13 cellular contexts compared by ENCODE assay signal in the genomic region with DNA sequence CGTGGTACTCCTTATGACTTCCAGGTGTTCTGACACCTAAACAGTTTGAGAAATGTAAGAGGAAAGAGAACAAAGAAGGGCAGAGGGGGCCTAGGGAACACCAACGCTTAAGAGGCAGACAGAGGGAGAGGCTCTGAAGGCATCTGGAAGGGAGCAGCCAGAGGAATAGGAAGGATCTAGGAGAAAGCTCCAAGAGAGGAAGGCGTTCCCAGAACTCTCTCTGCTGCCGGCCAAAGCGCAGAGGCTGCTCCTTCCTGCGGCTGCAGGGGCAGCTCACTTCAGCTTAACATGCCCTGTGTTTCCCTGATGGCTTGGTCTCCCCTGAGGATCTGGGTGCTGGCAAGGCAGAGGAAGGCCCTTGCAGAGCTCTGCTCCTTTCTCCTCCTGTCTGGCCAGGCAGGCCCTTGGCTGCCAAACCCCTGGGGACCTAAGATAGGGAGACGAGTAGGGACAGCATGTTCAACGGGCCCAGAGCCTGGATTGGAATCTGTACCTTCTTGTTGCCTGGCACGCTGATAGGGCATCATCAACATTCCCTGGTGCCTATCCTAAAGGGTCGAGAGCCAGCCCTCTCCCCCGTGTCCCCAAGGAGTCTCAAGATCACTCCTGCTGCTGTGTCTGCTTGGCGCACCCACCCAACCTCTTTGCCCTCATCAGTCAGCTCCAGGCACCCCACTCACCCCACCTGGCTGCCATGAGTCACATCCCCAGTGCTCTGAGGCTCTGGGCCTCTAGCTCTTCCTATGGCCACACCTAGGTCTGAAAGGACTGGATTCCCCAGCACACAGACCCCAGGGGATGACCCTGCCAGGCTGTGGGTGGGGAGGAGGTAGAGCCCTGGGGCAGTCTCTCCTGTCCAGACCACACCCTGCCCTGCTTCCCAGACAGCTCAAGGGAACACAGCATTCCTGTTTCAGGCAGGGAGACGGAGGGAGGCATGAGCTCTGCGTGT. TPM values are rescaled to one million over a fixed set of nuclear protein-coding genes. Genes with fewer than 3 reads are reported as not detected.
DNase-seq lines count a peak whose midpoint lies in the region; ATAC-seq, FAIRE-seq and TF ChIP-seq lines count a peak whose summit lies in the region.
"Had no signal": no experiment of that assay in that cellular context is flagged by ENCODE, and none has a peak within 500 bp of the region (broad histone marks: within the 10 kb centered on the region; RNA-seq: fewer than 3 reads in every experiment).

No MANE protein-coding gene starts in this region.

- POLR2A ChIA-PET in activated CD8-positive, alpha-beta T cell treated with anti-CD3 and anti-CD28 coated beads, Interleukin-2, amount 10 ng/mL, durations not matched to agents 7 days and 5 days (lab: Charles Lee), result no interaction called here

- H3K9me3 ChIP-seq in ascending aorta, result no peaks in the 10 kb centered on the region
- H3K9me3 ChIP-seq in right atrium auricular region, result no peaks in the 10 kb centered on the region
- H3K9me3 ChIP-seq in spleen, result no peaks in the 10 kb centered on the region

- no peak overlapping the region for H3K27ac Mint-ChIP-seq in activated CD8-positive, alpha-beta T cell treated with anti-CD3 and anti-CD28 coated beads, Interleukin-2, amount 10 ng/mL, durations not matched to agents 7 days and 5 days
- H3K27ac Mint-ChIP-seq: H9 had no signal

- DNase-seq in ELR (ENCODE audit: low read depth), result peak; percentile 69
- DNase-seq in ascending aorta (ENCODE audit: low spot score in 2 of 2), result peak in 1 of 2 donors; percentile 75
- DNase-seq in right atrium auricular region (ENCODE audit: low spot score), result no peak
- DNase-seq in spleen, result peak; percentile 50
- DNase-seq in GM12892 (ENCODE audit: insufficient read length), result no peak
- DNase-seq in Ammon's horn (ENCODE audit: low spot score), result no peak
- DNase-seq in cortex of kidney (lab: John Stamatoyannopoulos, UW), result no peak
- no peak for DNase-seq in activated CD8-positive, alpha-beta T cell treated with anti-CD3 and anti-CD28 coated beads, Interleukin-2, amount 10 ng/mL, durations not matched to agents 7 days and 5 days
- DNase-seq: activated CD4-positive, alpha-beta T cell treated with anti-CD3 and anti-CD28 coated beads for 4 hours; activated naive CD4-positive, alpha-beta T cell treated with Interleukin-2 at 50 U/mL for 16 hours; H9; NCI-H2227 treated with DMSO at 0.1 percent for 48 hours; SHP77 treated with DMSO at 0.1 percent for 48 hours had no signal

- TF ChIP-seq CTCF in ascending aorta (IDR thresholded peaks at IDR 0.05) (no peak), right atrium auricular region (IDR thresholded peaks at IDR 0.05) (no peak), spleen (IDR thresholded peaks at IDR 0.05 in 8 of 11, conservative IDR thresholded peaks at IDR 0.05 in 3 of 11) (no peak)

- peaks cover 44 to 79% of the 10 kb centered on the region in 2 donors for H3K4me1 ChIP-seq in ascending aorta
- H3K4me1 ChIP-seq in right atrium auricular region, result peaks cover 0 to 59% of the 10 kb centered on the region in 2 donors
- peaks cover 0 to 25% (median 4%) of the 10 kb centered on the region in 6 donors for H3K4me1 ChIP-seq in spleen

- intact Hi-C loops in ascending aorta (cut with DNase I) (loop anchor here (5.0 kb wide), 1 partner anchor 36 kb away; no protein-coding TSS in a partner anchor), spleen (cut with DNase I; ENCODE audit: low total_unique reads) (no loop called here)

- TF ChIP-seq POLR2A in spleen (IDR thresholded peaks at IDR 0.05) (no peak), GM12892 (IDR thresholded peaks at IDR 0.05; ENCODE audit: low read depth, low read length) (no peak)

- ATAC-seq in activated CD8-positive, alpha-beta T cell treated with anti-CD3 and anti-CD28 coated beads, Interleukin-2, amount 10 ng/mL, durations not matched to agents 7 days and 5 days, result no peak

- no peaks in the 10 kb centered on the region for H3K27me3 ChIP-seq in ascending aorta
- no peaks in the 10 kb centered on the region for H3K27me3 ChIP-seq in right atrium auricular region
- peaks cover 0 to 30% (median 0%) of the 10 kb centered on the region in 7 donors for H3K27me3 ChIP-seq in spleen (replicated peaks in 1 of 7)

- H3K27ac ChIP-seq in ascending aorta (peak overlapping the region; percentile 91 to 94), right atrium auricular region (peak overlapping the region; percentile 17 to 64), spleen (peak overlapping the region in 2 of 8 donors; percentile 23 to 24)

- H3K4me3 Mint-ChIP-seq in activated CD8-positive, alpha-beta T cell treated with anti-CD3 and anti-CD28 coated beads, Interleukin-2, amount 10 ng/mL, durations not matched to agents 7 days and 5 days, result no peak overlapping the region
- H3K4me3 Mint-ChIP-seq: H9 had no signal

- H3K27me3 Mint-ChIP-seq in activated CD8-positive, alpha-beta T cell treated with anti-CD3 and anti-CD28 coated beads, Interleukin-2, amount 10 ng/mL, durations not matched to agents 7 days and 5 days (ENCODE audit: low read depth), result peaks cover 48% of the 10 kb centered on the region

- H3K36me3 ChIP-seq in ascending aorta, result no peaks in the 10 kb centered on the region
- no peaks in the 10 kb centered on the region for H3K36me3 ChIP-seq in right atrium auricular region
- no peaks in the 10 kb centered on the region for H3K36me3 ChIP-seq in spleen

- H3K36me3 Mint-ChIP-seq in activated CD8-positive, alpha-beta T cell treated with anti-CD3 and anti-CD28 coated beads, Interleukin-2, amount 10 ng/mL, durations not matched to agents 7 days and 5 days (ENCODE audit: low read depth), result no peaks in the 10 kb centered on the region

- WGBS in spleen, 5 donors, result 71 to 82% (median 81%) methylated on average over 11 to 14 of the region's 14 CpGs

- H3K4me3 ChIP-seq in ascending aorta, result peak overlapping the region in 1 of 2 donors; percentile 4
- no peak overlapping the region for H3K4me3 ChIP-seq in right atrium auricular region
- H3K4me3 ChIP-seq in spleen, result no peak overlapping the region

- FAIRE-seq in GM12892 (lab: Jason Lieb, UNC), result no peak

- H3K4me1 Mint-ChIP-seq in activated CD8-positive, alpha-beta T cell treated with anti-CD3 and anti-CD28 coated beads, Interleukin-2, amount 10 ng/mL, durations not matched to agents 7 days and 5 days (ENCODE audit: low read depth), result peaks cover 2% of the 10 kb centered on the region

- H3K9me3 Mint-ChIP-seq in activated CD8-positive, alpha-beta T cell treated with anti-CD3 and anti-CD28 coated beads, Interleukin-2, amount 10 ng/mL, durations not matched to agents 7 days and 5 days (ENCODE audit: insufficient read depth), result no peaks in the 10 kb centered on the region
- H3K9me3 Mint-ChIP-seq: H9 had no signal

- CTCF ChIA-PET in activated CD8-positive, alpha-beta T cell treated with anti-CD3 and anti-CD28 coated beads, Interleukin-2, amount 10 ng/mL, durations not matched to agents 7 days and 5 days (lab: Charles Lee), result interaction anchor here (0.8 kb wide), 1 partner anchor 43 kb away, joined by 3 read pairs; no protein-coding TSS in a partner anchor

RNA-seq across cellular contexts. Expression of a gene that starts 45.6 kb away (rescaled TPM):
- 383 TPM for total RNA-seq in ascending aorta
- total RNA-seq in right atrium auricular region, result 100 to 1,000 TPM in 1 of 2 donors, 10 to 100 TPM in 1; 32.1 to 102 TPM
- total RNA-seq in spleen, result 10 to 100 TPM in 1 of 7 donors, 1 to 10 TPM in 6; 4.3 to 10.7 (median 6.3) TPM
- polyA plus RNA-seq in spleen, result 1 to 10 TPM; 3.4 to 6.7 (median 4.2) TPM
- polyA plus RNA-seq in GM12892 (2012; ENCODE audit: missing spikeins), result 0.15 TPM
- total RNA-seq in activated CD8-positive, alpha-beta T cell treated with anti-CD3 and anti-CD28 coated beads, Interleukin-2, amount 10 ng/mL, durations not matched to agents 7 days and 5 days, result under 1 TPM; 0.05 to 0.29 TPM

Comparison
In these comparisons a context has a peak if more than half of its experiments do, and no peak if none do; other contexts are left out.
1. DNase-seq: peak in ELR (single experiment) and spleen (single experiment); none in right atrium auricular region (single experiment), GM12892 (single experiment), Ammon's horn (single experiment), cortex of kidney (single experiment) and activated CD8-positive, alpha-beta T cell treated with anti-CD3 and anti-CD28 coated beads, Interleukin-2, amount 10 ng/mL, durations not matched to agents 7 days and 5 days (single experiment).
2. RNA of a gene that starts 45.6 kb away (total RNA-seq): 383 TPM in ascending aorta (single experiment), 32.1 to 102 TPM in right atrium auricular region and 4.3 to 10.7 TPM in spleen; 0.05 to 0.29 TPM in activated CD8-positive, alpha-beta T cell treated with anti-CD3 and anti-CD28 coated beads, Interleukin-2, amount 10 ng/mL, durations not matched to agents 7 days and 5 days; every median in the first group is over 4 times any median in the second.